ENCODE assay signal across 20 cellular contexts in the genomic region with DNA sequence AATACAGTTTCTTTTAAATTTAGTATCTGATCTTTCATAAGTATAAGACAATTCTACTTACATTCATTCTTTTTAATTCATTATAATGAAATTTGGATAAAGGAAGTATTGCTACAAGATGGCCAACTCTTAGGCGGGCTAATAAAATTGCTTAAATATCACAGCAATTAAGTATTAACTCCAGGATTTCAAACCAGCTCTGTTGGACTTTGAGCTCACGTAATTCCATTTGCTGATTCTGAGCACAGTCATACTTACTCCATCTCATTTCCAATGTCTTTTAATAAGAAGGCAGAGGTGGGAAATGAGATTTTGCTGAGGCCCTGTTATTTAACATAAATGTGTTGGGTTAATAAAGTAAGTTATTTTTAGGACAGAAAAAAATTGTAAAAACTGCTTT.
"Had no signal": no experiment of that assay in that cellular context is flagged by ENCODE, and none has a peak within 500 bp of the region (broad histone marks: within the 10 kb centered on the region; RNA-seq: fewer than 3 reads in every experiment).

No MANE protein-coding gene starts in this region.

- H3K4me3 Mint-ChIP-seq: activated T-helper 17 cell treated with anti-CD3 and anti-CD28 coated beads, Interleukin-2, amount 50 U/mL, for 72 hours; brain; dendritic cell treated with granulocyte-macrophage colony-stimulating factor and Interleukin-4, amounts not matched to agents 40 ng/mL and 50 ng/mL, for 4 days; natural killer cell; stimulated activated naive CD8-positive, alpha-beta T cell treated with anti-CD3 and anti-CD28 coated beads, Interleukin-15, amount 100 ng/mL, for 72 hours; WTC11 had no signal

- H3K27ac Mint-ChIP-seq: activated naive CD4-positive, alpha-beta T cell treated with anti-CD3 and anti-CD28 coated beads, Interleukin-2, amount 50 U/mL, for 72 hours; activated T-helper 17 cell treated with anti-CD3 and anti-CD28 coated beads, Interleukin-2, amount 50 U/mL, for 72 hours; brain; dendritic cell treated with granulocyte-macrophage colony-stimulating factor and Interleukin-4, amounts not matched to agents 40 ng/mL and 50 ng/mL, for 4 days; natural killer cell; stimulated activated naive CD8-positive, alpha-beta T cell treated with anti-CD3 and anti-CD28 coated beads, Interleukin-15, amount 100 ng/mL, for 72 hours; WTC11 had no signal

- ATAC-seq: activated naive CD4-positive, alpha-beta T cell treated with anti-CD3 and anti-CD28 coated beads, Interleukin-2, amount 50 U/mL, for 72 hours; activated T-helper 17 cell treated with anti-CD3 and anti-CD28 coated beads, Interleukin-2, amount 50 U/mL, for 72 hours; left lung; natural killer cell; pancreas; stimulated activated naive CD8-positive, alpha-beta T cell treated with anti-CD3 and anti-CD28 coated beads, Interleukin-15, amount 100 ng/mL, for 72 hours; WTC11 had no signal

- H3K27me3 Mint-ChIP-seq: activated T-helper 17 cell treated with anti-CD3 and anti-CD28 coated beads, Interleukin-2, amount 50 U/mL, for 72 hours; dendritic cell treated with granulocyte-macrophage colony-stimulating factor and Interleukin-4, amounts not matched to agents 40 ng/mL and 50 ng/mL, for 4 days; stimulated activated naive CD8-positive, alpha-beta T cell treated with anti-CD3 and anti-CD28 coated beads, Interleukin-15, amount 100 ng/mL, for 72 hours had no signal

- H3K36me3 Mint-ChIP-seq: activated naive CD4-positive, alpha-beta T cell treated with anti-CD3 and anti-CD28 coated beads, Interleukin-2, amount 50 U/mL, for 72 hours; brain; natural killer cell; WTC11 had no signal

- DNase-seq: activated T-cell treated with anti-CD3 and anti-CD28 coated beads, Interleukin-2, amount 50 U/mL, for 1 hour; aorta; effector CD8-positive, alpha-beta T cell; erythroblast; foreskin fibroblast; mammary epithelial cell; midbrain; natural killer cell; right lobe of liver; stimulated activated CD4-positive, alpha-beta T cell treated with anti-CD3 and anti-CD28 coated beads, Interleukin-1b, Interleukin-23, amount 100 ng/mL, for 48 hours; stimulated activated naive CD8-positive, alpha-beta T cell treated with anti-CD3 and anti-CD28 coated beads, Interleukin-15, amount 100 ng/mL, for 72 hours; T-helper 9 cell; tibial artery had no signal

- H3K9me3 Mint-ChIP-seq: activated naive CD4-positive, alpha-beta T cell treated with anti-CD3 and anti-CD28 coated beads, Interleukin-2, amount 50 U/mL, for 72 hours; brain; dendritic cell treated with granulocyte-macrophage colony-stimulating factor and Interleukin-4, amounts not matched to agents 40 ng/mL and 50 ng/mL, for 4 days; WTC11 had no signal

- H3K4me1 Mint-ChIP-seq: activated T-helper 17 cell treated with anti-CD3 and anti-CD28 coated beads, Interleukin-2, amount 50 U/mL, for 72 hours; brain; natural killer cell; stimulated activated naive CD8-positive, alpha-beta T cell treated with anti-CD3 and anti-CD28 coated beads, Interleukin-15, amount 100 ng/mL, for 72 hours; WTC11 had no signal
